ENCODE assay signal across 9 cellular contexts in the genomic region with DNA sequence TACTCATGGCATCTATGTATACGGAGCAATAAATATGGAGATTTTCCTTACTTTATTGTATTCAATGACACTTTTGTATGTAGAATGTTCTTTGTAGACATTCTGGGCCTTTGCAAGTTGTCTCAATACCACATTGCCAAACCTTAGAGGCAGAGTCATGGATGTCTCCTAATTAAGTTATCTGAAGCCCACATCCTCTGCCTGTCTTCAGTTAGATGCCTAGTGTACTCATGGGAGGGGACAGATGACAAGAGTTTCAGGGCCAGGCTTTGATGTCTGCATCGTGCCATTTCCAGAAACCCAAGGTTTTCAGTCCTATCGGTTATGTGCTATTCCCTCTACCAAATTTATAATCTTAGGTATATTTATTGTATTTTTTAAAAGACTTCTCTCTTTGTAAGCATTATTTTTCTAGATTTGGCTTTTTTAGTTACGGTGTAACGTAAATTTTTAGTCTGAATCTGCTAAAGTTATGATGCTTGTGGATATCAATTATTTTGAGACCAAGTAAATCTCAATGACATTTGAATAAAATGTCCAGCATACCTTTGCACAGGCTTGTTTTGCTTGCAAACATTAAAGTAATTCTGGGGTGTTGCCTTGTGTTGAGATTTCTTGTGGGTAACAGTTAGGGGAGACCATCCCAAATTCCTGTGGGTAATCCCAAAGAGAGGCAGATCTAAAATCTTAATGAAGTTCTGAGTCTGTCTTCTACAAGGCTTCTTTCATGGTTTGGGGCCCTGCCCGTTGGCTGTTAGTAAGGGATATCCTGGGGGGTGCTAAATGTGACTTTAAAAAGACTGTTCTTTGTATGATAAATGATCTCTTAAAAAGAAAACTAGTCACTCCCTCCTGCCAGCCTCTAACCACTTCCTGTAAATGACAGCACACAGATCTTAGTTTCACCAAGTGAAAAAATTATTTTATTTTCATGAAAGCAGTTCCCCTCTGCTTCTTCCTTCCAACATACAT. TPM values are rescaled to one million over a fixed set of nuclear protein-coding genes. Genes with fewer than 3 reads are reported as not detected.
A peak's percentile ranks its signal among the peaks of the same experiment; 100 is the strongest.
DNase-seq lines count a peak whose midpoint lies in the region; ATAC-seq and TF ChIP-seq lines count a peak whose summit lies in the region.
"Had no signal": no experiment of that assay in that cellular context is flagged by ENCODE, and none has a peak within 500 bp of the region (broad histone marks: within the 10 kb centered on the region; RNA-seq: fewer than 3 reads in every experiment).

No MANE protein-coding gene starts in this region.

- H3K4me1 ChIP-seq in cardiac muscle cell (ENCODE audit: low read depth) (peaks cover 9% of the 10 kb centered on the region), OCI-LY7 (ENCODE audit: insufficient read depth, low read length, poor library complexity, severe bottlenecking) (peaks cover 81% of the 10 kb centered on the region), transverse colon (peaks cover 24 to 60% (median 47%) of the 10 kb centered on the region in 4 donors)

- peak overlapping the region; percentile 84 for H3K4me2 ChIP-seq in OCI-LY7 (ENCODE audit: low read length)

- H3K9me2 ChIP-seq in OCI-LY7 (ENCODE audit: insufficient read depth, low read length): no peaks in the 10 kb centered on the region

- H3K27ac Mint-ChIP-seq in activated T-helper 17 cell treated with anti-CD3 and anti-CD28 coated beads, Interleukin-2, amount 50 U/mL, for 72 hours: peak overlapping the region; percentile 81

- no peaks in the 10 kb centered on the region for H3K27me3 Mint-ChIP-seq in activated T-helper 17 cell treated with anti-CD3 and anti-CD28 coated beads, Interleukin-2, amount 50 U/mL, for 72 hours

- H3K36me3 ChIP-seq in cardiac muscle cell (no peaks in the 10 kb centered on the region), OCI-LY7 (ENCODE audit: insufficient read depth, low read length) (no peaks in the 10 kb centered on the region), transverse colon (no peaks in the 10 kb centered on the region)

- TSS peak; percentile 97 for BruUV-seq in OCI-LY7 (replicated peaks; lab: Mats Ljungman, UMichigan)

- H3K9me3 Mint-ChIP-seq in activated T-helper 17 cell treated with anti-CD3 and anti-CD28 coated beads, Interleukin-2, amount 50 U/mL, for 72 hours: no peaks in the 10 kb centered on the region

- TF ChIP-seq CTCF in cardiac muscle cell (IDR thresholded peaks at IDR 0.05; ENCODE audit: low read depth, low read length) (no peak), OCI-LY7 (conservative IDR thresholded peaks at IDR 0.05; ENCODE audit: low read length) (no peak), transverse colon (IDR thresholded peaks at IDR 0.05) (no peak)

- POLR2A ChIA-PET in OCI-LY7 (lab: Charles Lee): interaction anchor here (0.6 to 3.7 kb wide), 7 partner anchors 10 to 49 kb away, joined by 3 to 27 read pairs (median 3); no protein-coding TSS in a partner anchor

- H3K79me2 ChIP-seq in OCI-LY7 (ENCODE audit: insufficient read depth, low read depth, low read length): no peaks in the 10 kb centered on the region

- no peak for ATAC-seq in Right ventricle myocardium superior (ENCODE audit: poor library complexity)
- ATAC-seq in activated T-helper 17 cell treated with anti-CD3 and anti-CD28 coated beads, Interleukin-2, amount 50 U/mL, for 72 hours (replicated peaks): peak; percentile 45

- peaks cover 6% of the 10 kb centered on the region for H3K36me3 Mint-ChIP-seq in activated T-helper 17 cell treated with anti-CD3 and anti-CD28 coated beads, Interleukin-2, amount 50 U/mL, for 72 hours (ENCODE audit: low read depth)

- TF ChIP-seq POLR2A in transverse colon (IDR thresholded peaks at IDR 0.05): no peak

- no peak for TF ChIP-seq EP300 in transverse colon (IDR thresholded peaks at IDR 0.05; ENCODE audit: low read depth)

- 60 to 65% methylated on average over 6 of the region's 6 CpGs for WGBS in transverse colon (ENCODE audit: low coverage in 1 of 2), 2 donors

- peaks cover 50% of the 10 kb centered on the region for H3K4me1 Mint-ChIP-seq in activated T-helper 17 cell treated with anti-CD3 and anti-CD28 coated beads, Interleukin-2, amount 50 U/mL, for 72 hours

- peak in 1 of 2 donors; percentile 61 for DNase-seq in cardiac muscle cell (ENCODE audit: low read depth in 1 of 2, low spot score in 1 of 2)
- no peak for DNase-seq in Right ventricle myocardium superior
- peak; percentile 92 for DNase-seq in OCI-LY7 (ENCODE audit: low spot score)
- peak; percentile 4 for DNase-seq in islet precursor cell
- DNase-seq in transverse colon: peak; percentile 26
- DNase-seq in NCI-H146 (lab: John Stamatoyannopoulos, UW): no peak
- DNase-seq in hepatic stellate cell (ENCODE audit: low spot score): no peak

- in situ Hi-C loops in transverse colon (cut with MboI; ENCODE audit: low pct_ligation_motif_present in 1 of 4, low pct_unique_long_range_greater_than_20kb in 1 of 4, low sequenced_read_pairs in 3 of 4): loop anchor here in 2 of 4 donors (10.0 kb wide), 1 partner anchor 68 kb away; no protein-coding TSS in a partner anchor

- peak overlapping the region; percentile 37 for H3K27ac ChIP-seq in cardiac muscle cell
- peak overlapping the region; percentile 98 for H3K27ac ChIP-seq in OCI-LY7 (ENCODE audit: low read depth, low read length, poor library complexity, severe bottlenecking)
- peak overlapping the region; percentile 75 to 86 (median 84) for H3K27ac ChIP-seq in transverse colon
- H3K27ac ChIP-seq: C4-2B had no signal

- H2AFZ ChIP-seq in OCI-LY7 (ENCODE audit: low read length): peak overlapping the region; percentile 76; the same call in 1 of the 2 replicates

- peak overlapping the region; percentile 89 for H3K4me3 Mint-ChIP-seq in activated T-helper 17 cell treated with anti-CD3 and anti-CD28 coated beads, Interleukin-2, amount 50 U/mL, for 72 hours

- H3K27me3 ChIP-seq in cardiac muscle cell (no peaks in the 10 kb centered on the region), transverse colon (no peaks in the 10 kb centered on the region)

- CTCF ChIA-PET in OCI-LY7 (lab: Charles Lee; ENCODE audit: unreplicated experiment): no interaction called here

- H3K9me3 ChIP-seq in cardiac muscle cell (ENCODE audit: low read depth) (no peaks in the 10 kb centered on the region), OCI-LY7 (ENCODE audit: low read length) (no peaks in the 10 kb centered on the region), transverse colon (no peaks in the 10 kb centered on the region)

- H4K20me1 ChIP-seq in OCI-LY7 (ENCODE audit: insufficient read depth, low read length): no peaks in the 10 kb centered on the region

- H3K4me3 ChIP-seq in cardiac muscle cell (no peak overlapping the region), OCI-LY7 (ENCODE audit: low read depth, low read length, poor library complexity, severe bottlenecking) (peak overlapping the region; percentile 60), transverse colon (no peak overlapping the region)

- intact Hi-C loops in Right ventricle myocardium superior (cut with DNase I) (loop anchor here (5.0 kb wide), 1 partner anchor 61 kb away; no protein-coding TSS in a partner anchor), OCI-LY7 (cut with micrococcal nuclease; ENCODE audit: unreplicated experiment) (loop anchor here (1.0 kb wide), 1 partner anchor 19 kb away; no protein-coding TSS in a partner anchor), transverse colon (cut with DNase I; ENCODE audit: low total_unique reads) (no loop called here)

RNA-seq across cellular contexts. Expression of gene MACF1, which starts 8.0 kb away (rescaled TPM):
- total RNA-seq in cardiac muscle cell (146 and 261 TPM in 2 replicates), Right ventricle myocardium superior (200 TPM), OCI-LY7 (2022) (220 and 236 TPM in 2 replicates), transverse colon (100 to 1,000 TPM; 190 to 300 (median 254) TPM)
- polyA plus RNA-seq in cardiac muscle cell: 80.4 and 144 TPM in 2 replicates
- total RNA-seq in OCI-LY7 (2014; rRNA removed; shearing (Covaris generic)): 211 and 235 TPM in 2 replicates
- 100 to 1,000 TPM; 434 to 605 TPM for total RNA-seq in activated T-helper 17 cell treated with anti-CD3 and anti-CD28 coated beads, Interleukin-2, amount 50 U/mL, for 72 hours

Comparison
In these comparisons a context has a peak if more than half of its experiments do, and no peak if none do; other contexts are left out.
1. DNase-seq: peak in OCI-LY7 (single experiment), islet precursor cell (single experiment) and transverse colon (single experiment); none in Right ventricle myocardium superior (single experiment), NCI-H146 (single experiment) and hepatic stellate cell (single experiment).
2. H3K27ac ChIP-seq: peak in every context shown above with its lines; median percentile 98 in OCI-LY7; 84 in transverse colon; 37 in cardiac muscle cell.